21 cellular contexts compared by ENCODE assay signal in the genomic region with DNA sequence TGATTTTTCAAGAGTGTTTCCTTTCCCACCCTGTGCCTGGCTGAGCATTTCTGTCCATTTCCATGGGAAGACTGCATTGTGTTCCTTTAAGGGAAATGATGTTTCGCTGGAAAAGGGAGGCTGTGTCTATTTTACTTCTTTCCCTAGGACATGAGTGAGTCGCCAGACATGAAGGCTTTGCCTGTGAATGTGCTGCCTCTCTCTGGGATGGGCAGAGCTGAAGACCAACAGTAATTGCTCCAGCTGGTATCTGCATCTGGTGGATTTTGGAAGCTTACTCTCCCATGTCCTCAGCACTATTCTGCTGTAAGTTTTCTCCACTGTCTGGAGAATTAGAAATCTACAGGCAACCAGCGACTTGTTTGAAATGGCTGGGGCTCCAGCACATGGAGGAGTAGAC.
"Had no signal": no experiment of that assay in that cellular context is flagged by ENCODE, and none has a peak within 500 bp of the region (broad histone marks: within the 10 kb centered on the region; RNA-seq: fewer than 3 reads in every experiment).

No MANE protein-coding gene starts in this region.

- H3K4me1 Mint-ChIP-seq: naive B cell, WTC11 had no signal

- H3K27me3 Mint-ChIP-seq: activated CD8-positive, alpha-beta T cell treated with anti-CD3 and anti-CD28 coated beads for 36 hours; activated naive CD8-positive, alpha-beta T cell; naive B cell; stimulated activated naive CD8-positive, alpha-beta T cell treated with anti-CD3 and anti-CD28 coated beads, Interleukin-15, Interleukin-2, amounts not matched to agents 100 ng/mL and 50 ng/mL, for 24 hours; type B pancreatic cell had no signal

- H3K36me3 Mint-ChIP-seq: WTC11 had no signal

- H3K9me3 Mint-ChIP-seq: activated CD8-positive, alpha-beta T cell treated with anti-CD3 and anti-CD28 coated beads for 36 hours; activated T-cell treated with anti-CD3 and anti-CD28 coated beads, Interleukin-2, amount 50 U/mL, for 72 hours; naive B cell; stimulated activated naive CD8-positive, alpha-beta T cell treated with anti-CD3 and anti-CD28 coated beads, Interleukin-15, Interleukin-2, amounts not matched to agents 100 ng/mL and 50 ng/mL, for 24 hours; type B pancreatic cell; WTC11 had no signal

- H3K36me3 ChIP-seq: neutrophil had no signal

- H3K27ac Mint-ChIP-seq: activated CD8-positive, alpha-beta T cell treated with anti-CD3 and anti-CD28 coated beads for 36 hours; activated naive CD8-positive, alpha-beta T cell; activated T-cell treated with anti-CD3 and anti-CD28 coated beads, Interleukin-2, amount 50 U/mL, for 72 hours; naive B cell; stimulated activated naive CD8-positive, alpha-beta T cell treated with anti-CD3 and anti-CD28 coated beads, Interleukin-15, Interleukin-2, amounts not matched to agents 100 ng/mL and 50 ng/mL, for 24 hours; type B pancreatic cell; WTC11 had no signal

- H3K4me3 ChIP-seq: body of pancreas, coronary artery, skin epidermis had no signal

- H3K27ac ChIP-seq: body of pancreas, coronary artery, neutrophil, skin epidermis had no signal

- DNase-seq: activated CD4-positive, alpha-beta T cell treated with anti-CD3 and anti-CD28 coated beads for 48 hours; activated CD8-positive, alpha-beta memory T cell treated with anti-CD3 and anti-CD28 coated beads, Interleukin-2, amount 50 U/mL, for 4 hours; activated CD8-positive, alpha-beta T cell treated with anti-CD3 and anti-CD28 coated beads for 36 hours; activated gamma-delta T cell treated with Interleukin-2 at 50 U/mL for 16 hours; activated T-cell treated with anti-CD3 and anti-CD28 coated beads, Interleukin-2, amount 50 U/mL, for 72 hours; amniotic stem cell; body of pancreas; central memory CD4-positive, alpha-beta T cell; islet precursor cell; naive B cell; posterior cingulate gyrus; stimulated activated CD4-positive, alpha-beta T cell treated with anti-CD3 and anti-CD28 coated beads, Interleukin-15, amount 100 ng/mL, for 24 hours; stimulated activated CD4-positive, alpha-beta T cell treated with anti-CD3 and anti-CD28 coated beads, Interleukin-4, amount 100 ng/mL, for 24 hours; T-helper 2 cell had no signal

- H3K4me3 Mint-ChIP-seq: activated CD8-positive, alpha-beta T cell treated with anti-CD3 and anti-CD28 coated beads for 36 hours; activated naive CD8-positive, alpha-beta T cell; activated T-cell treated with anti-CD3 and anti-CD28 coated beads, Interleukin-2, amount 50 U/mL, for 72 hours; naive B cell; stimulated activated naive CD8-positive, alpha-beta T cell treated with anti-CD3 and anti-CD28 coated beads, Interleukin-15, Interleukin-2, amounts not matched to agents 100 ng/mL and 50 ng/mL, for 24 hours; type B pancreatic cell; WTC11 had no signal

- H3K4me1 ChIP-seq: body of pancreas had no signal

- H3K27me3 ChIP-seq: body of pancreas, neutrophil had no signal

- ATAC-seq: activated CD8-positive, alpha-beta T cell treated with anti-CD3 and anti-CD28 coated beads for 36 hours; activated T-cell treated with anti-CD3 and anti-CD28 coated beads, Interleukin-2, amount 50 U/mL, for 72 hours; body of pancreas; WTC11 had no signal

- H3K9me3 ChIP-seq: body of pancreas, neutrophil had no signal
